In genomic region chr22:30224161-30224857, GRCh38 we compare ENCODE assay signal across 12 cellular contexts. TPM values are rescaled to one million over a fixed set of nuclear protein-coding genes. Genes with fewer than 3 reads are reported as not detected.
DNase-seq lines count a peak whose midpoint lies in the region; ATAC-seq, FAIRE-seq and TF ChIP-seq lines count a peak whose summit lies in the region.
"Had no signal": no experiment of that assay in that cellular context is flagged by ENCODE, and none has a peak within 500 bp of the region (broad histone marks: within the 10 kb centered on the region; RNA-seq: fewer than 3 reads in every experiment).

No MANE protein-coding gene starts in this region.

- H3K4me2 ChIP-seq in OCI-LY3 (ENCODE audit: low read length) = peak overlapping the region; percentile 79

- no peak for DNase-seq in natural killer cell treated with Interleukin-12 subunit alpha and Interleukin-12 subunit beta and Interleukin-15 and Interleukin-18, amount 100 ng/mL, for 72 hours (ENCODE audit: low spot score)
- DNase-seq in natural killer cell = no peak
- DNase-seq in effector memory CD8-positive, alpha-beta T cell = no peak
- DNase-seq in urothelium cell line (ENCODE audit: low spot score) = peak; percentile 66
- no peak for DNase-seq in caudate nucleus (lab: John Stamatoyannopoulos, UW)
- DNase-seq: kidney had no signal

- H3K4me1 ChIP-seq in OCI-LY3 (ENCODE audit: low read length) = peaks cover 42% of the 10 kb centered on the region

- no peak for FAIRE-seq in urothelium cell line (lab: Jason Lieb, UNC)
- FAIRE-seq: kidney had no signal

- H3K4me3 ChIP-seq in OCI-LY3 (ENCODE audit: low read length) = peak overlapping the region; percentile 55

- no peaks in the 10 kb centered on the region for H3K36me3 ChIP-seq in OCI-LY3 (replicated peaks; ENCODE audit: low read depth, low read length)

- no peaks in the 10 kb centered on the region for H4K20me1 ChIP-seq in OCI-LY3 (ENCODE audit: insufficient read depth, low read length)

- H3K4me3 Mint-ChIP-seq in natural killer cell treated with Interleukin-12 subunit alpha and Interleukin-12 subunit beta and Interleukin-15 and Interleukin-18, amount 100 ng/mL, for 72 hours = no peak overlapping the region
- no peak overlapping the region for H3K4me3 Mint-ChIP-seq in natural killer cell
- no peak overlapping the region for H3K4me3 Mint-ChIP-seq in effector memory CD8-positive, alpha-beta T cell
- H3K4me3 Mint-ChIP-seq: T-helper 2 cell treated with Interferon-gamma antibody and Interleukin-4, amounts not matched to agents 5 μg/mL and 100 μg/mL, for 36 hours had no signal

- H3K27me3 ChIP-seq in OCI-LY3 (ENCODE audit: low read depth, low read length) = peaks cover 51% of the 10 kb centered on the region

- intact Hi-C loops in natural killer cell (cut with micrococcal nuclease) = loop anchor here (5.0 kb wide), 1 partner anchor 37 kb away; no protein-coding TSS in a partner anchor

- H3K9me3 Mint-ChIP-seq in natural killer cell treated with Interleukin-12 subunit alpha and Interleukin-12 subunit beta and Interleukin-15 and Interleukin-18, amount 100 ng/mL, for 72 hours = no peaks in the 10 kb centered on the region
- no peaks in the 10 kb centered on the region for H3K9me3 Mint-ChIP-seq in natural killer cell
- no peaks in the 10 kb centered on the region for H3K9me3 Mint-ChIP-seq in effector memory CD8-positive, alpha-beta T cell
- H3K9me3 Mint-ChIP-seq: T-helper 2 cell treated with Interferon-gamma antibody and Interleukin-4, amounts not matched to agents 5 μg/mL and 100 μg/mL, for 36 hours had no signal

- peaks cover 62 to 77% of the 10 kb centered on the region in 2 donors for H3K4me1 Mint-ChIP-seq in natural killer cell treated with Interleukin-12 subunit alpha and Interleukin-12 subunit beta and Interleukin-15 and Interleukin-18, amount 100 ng/mL, for 72 hours (ENCODE audit: low read depth in 2 of 2)
- peaks cover 78 to 88% of the 10 kb centered on the region in 2 donors for H3K4me1 Mint-ChIP-seq in natural killer cell
- H3K4me1 Mint-ChIP-seq in effector memory CD8-positive, alpha-beta T cell (ENCODE audit: low read depth in 2 of 2) = peaks cover 67 to 73% of the 10 kb centered on the region in 2 donors

- H2AFZ ChIP-seq in OCI-LY3 (ENCODE audit: low read depth, low read length) = no peak overlapping the region

- H3K27ac ChIP-seq in OCI-LY3 (ENCODE audit: low read length) = no peak overlapping the region
- no peak overlapping the region for H3K27ac ChIP-seq in caudate nucleus (ENCODE audit: low read depth, low read length)
- H3K27ac ChIP-seq: C4-2B had no signal

- no peaks in the 10 kb centered on the region for H3K36me3 Mint-ChIP-seq in natural killer cell treated with Interleukin-12 subunit alpha and Interleukin-12 subunit beta and Interleukin-15 and Interleukin-18, amount 100 ng/mL, for 72 hours
- H3K36me3 Mint-ChIP-seq in natural killer cell = no peaks in the 10 kb centered on the region
- H3K36me3 Mint-ChIP-seq in effector memory CD8-positive, alpha-beta T cell (ENCODE audit: insufficient read depth) = peaks cover 4% of the 10 kb centered on the region

- H3K27ac Mint-ChIP-seq in natural killer cell treated with Interleukin-12 subunit alpha and Interleukin-12 subunit beta and Interleukin-15 and Interleukin-18, amount 100 ng/mL, for 72 hours = peak overlapping the region; percentile 70 to 81
- peak overlapping the region in 1 of 2 donors; percentile 93 for H3K27ac Mint-ChIP-seq in natural killer cell
- H3K27ac Mint-ChIP-seq in effector memory CD8-positive, alpha-beta T cell = peak overlapping the region; percentile 11 to 85

- no peak for TF ChIP-seq CTCF in natural killer cell (IDR thresholded peaks at IDR 0.05)
- peak; percentile 34; the same call in 1 of the 2 replicates for TF ChIP-seq CTCF in OCI-LY3 (IDR thresholded peaks at IDR 0.05; ENCODE audit: low read depth, low read length)

- no peaks in the 10 kb centered on the region for H3K27me3 Mint-ChIP-seq in natural killer cell treated with Interleukin-12 subunit alpha and Interleukin-12 subunit beta and Interleukin-15 and Interleukin-18, amount 100 ng/mL, for 72 hours
- no peaks in the 10 kb centered on the region for H3K27me3 Mint-ChIP-seq in natural killer cell (ENCODE audit: low read depth in 2 of 2)
- no peaks in the 10 kb centered on the region for H3K27me3 Mint-ChIP-seq in effector memory CD8-positive, alpha-beta T cell

- no peak for ATAC-seq in natural killer cell treated with Interleukin-12 subunit alpha and Interleukin-12 subunit beta and Interleukin-15 and Interleukin-18, amount 100 ng/mL, for 72 hours
- ATAC-seq in natural killer cell = no peak
- ATAC-seq in effector memory CD8-positive, alpha-beta T cell (replicated peaks) = no peak
- ATAC-seq in GM21360 (IDR thresholded peaks at IDR 0.05; ENCODE audit: unreplicated experiment) = no peak
- no peak for ATAC-seq in HG03457 (IDR thresholded peaks at IDR 0.05; ENCODE audit: unreplicated experiment)

- H3K79me2 ChIP-seq in OCI-LY3 (ENCODE audit: low read length) = no peaks in the 10 kb centered on the region

- H3K9ac ChIP-seq in OCI-LY3 (ENCODE audit: low read length) = 0 out of 2 replicates have a peak overlapping the region, but pooled peaks have one; percentile 8

- H3K9me3 ChIP-seq in OCI-LY3 (ENCODE audit: insufficient read depth, low read length) = no peaks in the 10 kb centered on the region

RNA-seq across cellular contexts. Expression of gene LIF, which starts 22.2 kb away (rescaled TPM):
- 100 to 1,000 TPM in 1 of 2 donors, 10 to 100 TPM in 1; 63.3 to 125 TPM for total RNA-seq in natural killer cell treated with Interleukin-12 subunit alpha and Interleukin-12 subunit beta and Interleukin-15 and Interleukin-18, amount 100 ng/mL, for 72 hours
- total RNA-seq in natural killer cell = 1 to 10 TPM; 2.0 to 2.7 (median 2.6) TPM

RNA-seq across cellular contexts. Expression of gene OSM, which starts 42.3 kb away (rescaled TPM):
- total RNA-seq in natural killer cell treated with Interleukin-12 subunit alpha and Interleukin-12 subunit beta and Interleukin-15 and Interleukin-18, amount 100 ng/mL, for 72 hours = 10 to 100 TPM; 15.5 to 38.7 TPM
- total RNA-seq in natural killer cell = 100 to 1,000 TPM in 1 of 3 donors, 10 to 100 TPM in 2; 17.4 to 142 (median 18.1) TPM
- total RNA-seq: epithelial cell of proximal tubule had no signal

Comparison
In these comparisons a context has a peak if more than half of its experiments do, and no peak if none do; other contexts are left out.
1. RNA of gene LIF, which starts 22.2 kb away (total RNA-seq): 63.3 to 125 TPM in natural killer cell treated with Interleukin-12 subunit alpha and Interleukin-12 subunit beta and Interleukin-15 and Interleukin-18, amount 100 ng/mL, for 72 hours; 2.0 to 2.7 TPM in natural killer cell; every median in the first group is over 10 times any median in the second.